ENCODE assay signal across 2 cellular contexts in the genomic region with DNA sequence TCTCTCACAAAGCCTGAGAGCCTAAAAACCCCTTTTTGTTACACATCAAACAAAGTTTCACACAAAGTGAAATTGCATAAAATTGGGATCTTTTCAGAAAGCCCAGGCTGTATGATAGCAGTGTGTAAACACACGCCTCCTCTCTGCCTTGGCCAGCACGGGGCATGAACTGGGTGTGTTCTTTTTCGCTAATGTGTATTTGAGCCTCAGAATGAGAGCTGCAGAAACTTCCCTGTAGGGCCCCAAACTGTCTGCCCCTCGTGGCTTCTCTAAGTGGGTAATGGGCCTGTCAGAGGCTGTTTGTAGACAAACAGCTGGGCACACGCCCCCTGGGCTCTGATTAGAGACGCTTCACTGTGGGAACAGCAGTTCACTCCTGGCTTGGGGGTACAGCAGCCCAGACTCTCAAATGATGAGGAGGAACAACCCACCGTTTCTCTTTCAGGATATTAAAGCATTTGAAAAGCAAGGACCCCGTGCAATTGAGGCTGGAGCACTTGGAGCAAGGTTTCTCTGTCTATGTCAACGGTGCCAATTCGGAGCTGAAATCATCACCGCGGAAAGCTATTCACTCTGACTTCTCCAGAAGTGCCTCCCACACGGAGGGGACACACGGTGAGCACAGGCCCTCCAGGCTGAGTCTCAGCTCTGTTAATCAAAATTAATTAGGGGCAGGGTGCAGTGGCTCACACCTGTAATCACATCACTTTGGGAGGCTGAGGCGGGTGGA.
TF ChIP-seq lines count a peak whose summit lies in the region.

No MANE protein-coding gene starts in this region.

TF ChIP-seq in liver, 16 proteins besides CTCF, POLR2A, EP300 and RAD21:
- TF ChIP-seq EGR1 (IDR thresholded peaks at IDR 0.05; ENCODE audit: low read depth in 2 of 2): peak in 1 of 2 donors; percentile 71
- peak in 1 of 2 donors; percentile 27 for TF ChIP-seq RXRA (IDR thresholded peaks at IDR 0.05)
- peak; percentile 56 for TF ChIP-seq FOXA2 (IDR thresholded peaks at IDR 0.05)
- TF ChIP-seq FOXA1 (IDR thresholded peaks at IDR 0.05): no peak
- peak in 1 of 2 donors; percentile 32 for TF ChIP-seq HNF4A (conservative IDR thresholded peaks at IDR 0.05)

TF ChIP-seq in HepG2, 621 proteins besides CTCF, POLR2A, EP300 and RAD21:
- TF ChIP-seq CERS6 (CRISPR knock-in tag; IDR thresholded peaks at IDR 0.05): no peak
- no peak for TF ChIP-seq TGIF2 (CRISPR knock-in tag; IDR thresholded peaks at IDR 0.05)
- no peak for TF ChIP-seq BORCS8-MEF2B (CRISPR knock-in tag; IDR thresholded peaks at IDR 0.05)
- no peak for TF ChIP-seq BRCA1 (CRISPR knock-in tag; IDR thresholded peaks at IDR 0.05)
- TF ChIP-seq USF2 (IDR thresholded peaks at IDR 0.05; ENCODE audit: low read depth, low read length): no peak
- no peak for TF ChIP-seq USF2 (CRISPR knock-in tag; IDR thresholded peaks at IDR 0.05; ENCODE audit: borderline replicate concordance)
- TF ChIP-seq ZNF709 (CRISPR knock-in tag; IDR thresholded peaks at IDR 0.05): no peak
- no peak for TF ChIP-seq ZBTB37 (CRISPR knock-in tag; IDR thresholded peaks at IDR 0.05)
- TF ChIP-seq, protein P1, sequence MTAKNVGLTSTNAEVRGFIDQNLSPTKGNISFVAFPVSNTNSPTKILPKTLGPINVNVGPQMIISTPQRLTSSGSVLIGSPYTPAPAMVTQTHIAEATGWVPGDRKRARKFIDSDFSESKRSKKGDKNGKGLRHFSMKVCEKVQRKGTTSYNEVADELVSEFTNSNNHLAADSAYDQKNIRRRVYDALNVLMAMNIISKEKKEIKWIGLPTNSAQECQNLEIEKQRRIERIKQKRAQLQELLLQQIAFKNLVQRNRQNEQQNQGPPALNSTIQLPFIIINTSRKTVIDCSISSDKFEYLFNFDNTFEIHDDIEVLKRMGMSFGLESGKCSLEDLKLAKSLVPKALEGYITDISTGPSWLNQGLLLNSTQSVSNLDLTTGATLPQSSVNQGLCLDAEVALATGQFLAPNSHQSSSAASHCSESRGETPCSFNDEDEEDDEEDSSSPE (CRISPR knock-in tag; IDR thresholded peaks at IDR 0.05): no peak
- TF ChIP-seq ZBTB33 (CRISPR knock-in tag; IDR thresholded peaks at IDR 0.05): no peak
- TF ChIP-seq HMGXB3 (CRISPR knock-in tag; IDR thresholded peaks at IDR 0.05; ENCODE audit: borderline replicate concordance): no peak
- TF ChIP-seq KLF13 (CRISPR knock-in tag; IDR thresholded peaks at IDR 0.05): no peak
- no peak for TF ChIP-seq ATM (IDR thresholded peaks at IDR 0.05; ENCODE audit: borderline replicate concordance)
- no peak for TF ChIP-seq FOXA1 (IDR thresholded peaks at IDR 0.05)
- TF ChIP-seq FOXA1 (CRISPR knock-in tag; IDR thresholded peaks at IDR 0.05): no peak
